ENCODE assay signal across 24 cellular contexts in genomic region chr12:132545955-132546354, GRCh38.
"Had no signal": no experiment of that assay in that cellular context is flagged by ENCODE, and none has a peak within 500 bp of the region (broad histone marks: within the 10 kb centered on the region; RNA-seq: fewer than 3 reads in every experiment).

No MANE protein-coding gene starts in this region.

- H3K4me3 ChIP-seq: coronary artery, lung, ovary, prostate gland, testis had no signal

- DNase-seq: activated B cell treated with CpG ODN at 0.5 μM for 24 hours; activated CD4-positive, alpha-beta T cell treated with anti-CD3 and anti-CD28 coated beads for 36 hours; activated CD4-positive, alpha-beta T cell treated with anti-CD3 and anti-CD28 coated beads, Interleukin-2, amount 50 U/mL, for 4 hours; activated CD8-positive, alpha-beta memory T cell treated with anti-CD3 and anti-CD28 coated beads for 24 hours; activated CD8-positive, alpha-beta memory T cell treated with anti-CD3 and anti-CD28 coated beads, Interleukin-2, amount 50 U/mL, for 4 hours; activated T-cell treated with anti-CD3 and anti-CD28 coated beads, Interleukin-2, amount 50 U/mL, for 24 hours; aorta; brain microvascular endothelial cell; immature natural killer cell; naive thymus-derived CD8-positive, alpha-beta T cell; ovary; stimulated activated CD4-positive, alpha-beta T cell treated with anti-CD3 and anti-CD28 coated beads, Interleukin-2, amount 100 ng/mL, for 48 hours; stimulated activated CD8-positive, alpha-beta memory T cell treated with anti-CD3 and anti-CD28 coated beads, Interleukin-4, amount 100 ng/mL, for 48 hours; stimulated activated naive CD4-positive, alpha-beta T cell; T1000; testis; trophoblast cell had no signal

- ATAC-seq: activated CD4-positive, alpha-beta T cell treated with anti-CD3 and anti-CD28 coated beads for 36 hours; activated naive CD4-positive, alpha-beta T cell treated with anti-CD3 and anti-CD28 coated beads, Interleukin-2, amount 50 U/mL, for 72 hours; activated T-helper 17 cell treated with anti-CD3 and anti-CD28 coated beads, Interleukin-2, amount 50 U/mL, for 72 hours; left lobe of liver; naive thymus-derived CD8-positive, alpha-beta T cell had no signal

- H3K36me3 ChIP-seq: brain microvascular endothelial cell, ovary, prostate gland had no signal

- H3K27me3 ChIP-seq: brain microvascular endothelial cell, neutrophil, ovary, testis had no signal

- H3K9me3 ChIP-seq: neutrophil, ovary, prostate gland, testis had no signal

- H3K4me1 ChIP-seq: prostate gland, testis had no signal

- H3K27ac ChIP-seq: brain microvascular endothelial cell, coronary artery, neutrophil, ovary, prostate gland, testis had no signal
